9 cellular contexts compared by ENCODE assay signal in the genomic region with DNA sequence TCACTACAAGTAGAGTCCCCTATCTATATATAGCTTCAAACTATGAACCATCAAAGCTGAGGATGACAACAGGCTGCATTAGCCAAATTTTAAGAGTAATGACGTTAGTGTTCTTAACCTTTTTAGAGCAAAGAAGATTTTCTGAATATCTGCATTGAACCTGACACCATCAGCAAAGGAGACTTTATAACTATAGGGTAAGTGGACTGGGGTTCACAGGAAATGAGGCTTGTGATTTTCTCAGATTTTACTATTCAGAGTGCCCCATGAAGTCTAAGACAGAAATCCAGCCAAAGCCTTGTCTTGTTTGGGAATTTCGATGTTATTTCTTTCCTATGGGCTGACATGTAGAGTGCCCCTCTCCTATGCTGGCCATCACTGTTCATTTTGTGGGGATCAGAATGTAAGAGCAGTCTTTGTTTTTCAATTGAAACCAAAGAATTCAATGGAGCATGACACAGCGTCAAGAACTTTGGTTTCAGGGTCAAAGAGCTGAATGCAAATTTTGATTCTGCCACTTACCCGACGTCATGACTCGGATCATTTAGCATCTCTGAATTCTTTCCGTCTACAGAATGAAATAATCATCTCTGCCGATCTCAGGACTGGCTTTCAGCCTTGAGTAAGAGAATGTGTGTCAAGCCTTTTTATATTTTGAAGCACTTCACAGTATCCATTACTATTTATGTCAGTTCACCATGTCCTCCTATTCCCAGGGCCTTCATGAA. TPM values are rescaled to one million over a fixed set of nuclear protein-coding genes. Genes with fewer than 3 reads are reported as not detected.
DNase-seq lines count a peak whose midpoint lies in the region; ATAC-seq, FAIRE-seq and TF ChIP-seq lines count a peak whose summit lies in the region.
"Had no signal": no experiment of that assay in that cellular context is flagged by ENCODE, and none has a peak within 500 bp of the region (broad histone marks: within the 10 kb centered on the region; RNA-seq: fewer than 3 reads in every experiment).

No MANE protein-coding gene starts in this region.

- DNase-seq in astrocyte (ENCODE audit: low read depth), result peak; percentile 56
- no peak for DNase-seq in osteocyte (ENCODE audit: extremely low spot score, unreplicated experiment)
- no peak for DNase-seq in KG1 (lab: John Stamatoyannopoulos, UW)
- DNase-seq in amniotic stem cell (lab: John Stamatoyannopoulos, UW), result no peak
- DNase-seq in activated CD8-positive, alpha-beta T cell treated with anti-CD3 and anti-CD28 coated beads for 36 hours, result no peak
- no peak for DNase-seq in mucosa of gallbladder (ENCODE audit: low spot score)

- no peak overlapping the region for H2AFZ ChIP-seq in astrocyte (ENCODE audit: low read depth, low read length)

- FAIRE-seq in astrocyte (lab: Jason Lieb, UNC), result no peak

- no peaks in the 10 kb centered on the region for H3K9me3 Mint-ChIP-seq in astrocyte (ENCODE audit: unreplicated experiment)
- H3K9me3 Mint-ChIP-seq in osteocyte (ENCODE audit: unreplicated experiment), result no peaks in the 10 kb centered on the region
- no peaks in the 10 kb centered on the region for H3K9me3 Mint-ChIP-seq in activated CD8-positive, alpha-beta T cell treated with anti-CD3 and anti-CD28 coated beads for 36 hours

- no peaks in the 10 kb centered on the region for H3K27me3 ChIP-seq in astrocyte (ENCODE audit: insufficient read depth, low read length)

- intact Hi-C loops in activated CD8-positive, alpha-beta T cell treated with anti-CD3 and anti-CD28 coated beads for 36 hours (cut with micrococcal nuclease), result no loop called here

- H3K9ac ChIP-seq in astrocyte (ENCODE audit: low read length), result peak overlapping the region; percentile 53

- H3K4me1 ChIP-seq in astrocyte (ENCODE audit: insufficient read depth, low read length), result peaks cover 13% of the 10 kb centered on the region

- peak; percentile 57 for ATAC-seq in GM18873 (IDR thresholded peaks at IDR 0.05; ENCODE audit: low FRiP score, unreplicated experiment)
- peak; percentile 50 for ATAC-seq in HG02678 (IDR thresholded peaks at IDR 0.05; ENCODE audit: unreplicated experiment)
- no peak for ATAC-seq in activated CD8-positive, alpha-beta T cell treated with anti-CD3 and anti-CD28 coated beads for 36 hours

- H3K27ac ChIP-seq in astrocyte (ENCODE audit: low read depth, low read length), result peak overlapping the region; percentile 53

- H3K36me3 ChIP-seq in astrocyte (ENCODE audit: insufficient read depth, low read length), result peaks cover 7% of the 10 kb centered on the region

- CTCF ChIA-PET in activated CD8-positive, alpha-beta T cell treated with anti-CD3 and anti-CD28 coated beads for 36 hours (lab: Charles Lee), result interaction anchor here (1.4 to 2.3 kb wide), 4 partner anchors 10 to 128 kb away, joined by 3 to 6 read pairs (median 4); no protein-coding TSS in a partner anchor

- H3K9me3 ChIP-seq in astrocyte (ENCODE audit: insufficient read depth, low read depth, low read length), result no peaks in the 10 kb centered on the region

- H4K20me1 ChIP-seq in astrocyte (ENCODE audit: insufficient read depth, low read length), result no peaks in the 10 kb centered on the region

- no peak overlapping the region for H3K4me3 ChIP-seq in astrocyte (ENCODE audit: insufficient read depth, low read depth, low read length)

- H3K27me3 Mint-ChIP-seq in astrocyte (ENCODE audit: low read depth, unreplicated experiment), result no peaks in the 10 kb centered on the region
- H3K27me3 Mint-ChIP-seq in osteocyte (ENCODE audit: unreplicated experiment), result no peaks in the 10 kb centered on the region
- no peaks in the 10 kb centered on the region for H3K27me3 Mint-ChIP-seq in activated CD8-positive, alpha-beta T cell treated with anti-CD3 and anti-CD28 coated beads for 36 hours

- H3K36me3 Mint-ChIP-seq in astrocyte (ENCODE audit: low read depth, unreplicated experiment) (peaks cover 4% of the 10 kb centered on the region), osteocyte (ENCODE audit: unreplicated experiment) (peaks cover 10% of the 10 kb centered on the region)
- H3K36me3 Mint-ChIP-seq in activated CD8-positive, alpha-beta T cell treated with anti-CD3 and anti-CD28 coated beads for 36 hours (ENCODE audit: low read depth), result peaks cover 11% of the 10 kb centered on the region

- no peaks in the 10 kb centered on the region for H3K79me2 ChIP-seq in astrocyte (ENCODE audit: insufficient read depth, low read length)

- H3K4me3 Mint-ChIP-seq in astrocyte (ENCODE audit: unreplicated experiment) (no peak overlapping the region), osteocyte (ENCODE audit: unreplicated experiment) (no peak overlapping the region)
- H3K4me3 Mint-ChIP-seq in activated CD8-positive, alpha-beta T cell treated with anti-CD3 and anti-CD28 coated beads for 36 hours, result no peak overlapping the region

- TF ChIP-seq CTCF in astrocyte (IDR thresholded peaks at IDR 0.05; ENCODE audit: insufficient read depth, low read depth, low read length) (no peak), osteocyte (IDR thresholded peaks at IDR 0.05) (no peak)
- no peak for TF ChIP-seq CTCF in activated CD8-positive, alpha-beta T cell treated with anti-CD3 and anti-CD28 coated beads for 36 hours (IDR thresholded peaks at IDR 0.05)

- H3K4me2 ChIP-seq in astrocyte (ENCODE audit: low read length), result peak overlapping the region; percentile 7

- POLR2A ChIA-PET in activated CD8-positive, alpha-beta T cell treated with anti-CD3 and anti-CD28 coated beads for 36 hours (lab: Charles Lee), result no interaction called here

- H3K27ac Mint-ChIP-seq in astrocyte (ENCODE audit: unreplicated experiment) (peak overlapping the region; percentile 80), osteocyte (ENCODE audit: unreplicated experiment) (peak overlapping the region; percentile 85)
- no peak overlapping the region for H3K27ac Mint-ChIP-seq in activated CD8-positive, alpha-beta T cell treated with anti-CD3 and anti-CD28 coated beads for 36 hours

- peaks cover 16% of the 10 kb centered on the region for H3K4me1 Mint-ChIP-seq in astrocyte (ENCODE audit: low read depth, unreplicated experiment)
- peaks cover 11% of the 10 kb centered on the region for H3K4me1 Mint-ChIP-seq in osteocyte (ENCODE audit: unreplicated experiment)
- H3K4me1 Mint-ChIP-seq in activated CD8-positive, alpha-beta T cell treated with anti-CD3 and anti-CD28 coated beads for 36 hours (ENCODE audit: low read depth), result peaks cover under 1% of the 10 kb centered on the region

RNA-seq across cellular contexts. Expression of a gene that starts 52.7 kb away (rescaled TPM):
- 9.8 and 10.5 TPM in 2 replicates for total RNA-seq in astrocyte
- total RNA-seq in osteocyte, result 10.6 and 12.3 TPM in 2 replicates
- 10 to 100 TPM; 28.6 to 32.2 TPM for total RNA-seq in activated CD8-positive, alpha-beta T cell treated with anti-CD3 and anti-CD28 coated beads for 36 hours
- total RNA-seq in mucosa of gallbladder, result 23.0 TPM

RNA-seq across cellular contexts. Expression of a gene that starts 58.9 kb away (rescaled TPM):
- total RNA-seq in astrocyte (not detected in 2 replicates), osteocyte (not detected in 2 replicates), mucosa of gallbladder (not detected)
- total RNA-seq in activated CD8-positive, alpha-beta T cell treated with anti-CD3 and anti-CD28 coated beads for 36 hours, result not detected
- total RNA-seq: myocyte had no signal
